18 cellular contexts compared by ENCODE assay signal in the genomic region with DNA sequence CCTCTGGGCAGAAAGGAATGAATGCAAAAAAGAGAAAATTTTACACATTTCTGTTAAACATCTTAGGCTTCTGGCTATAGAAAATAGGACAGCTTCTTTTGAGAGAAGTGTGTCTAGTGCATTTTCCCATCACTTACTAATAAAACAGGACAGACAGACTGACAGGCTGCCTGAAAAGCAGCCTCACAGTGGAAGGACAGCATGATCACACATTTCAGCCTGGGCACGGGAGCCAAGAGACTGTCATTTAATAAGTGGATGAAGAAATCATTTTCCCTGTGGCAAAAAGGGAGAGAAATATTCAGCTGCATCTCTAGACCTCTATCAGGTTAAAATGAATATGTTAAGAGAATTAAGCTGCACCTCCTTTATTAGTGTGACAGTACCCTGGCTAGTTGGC.
"Had no signal": no experiment of that assay in that cellular context is flagged by ENCODE, and none has a peak within 500 bp of the region (broad histone marks: within the 10 kb centered on the region; RNA-seq: fewer than 3 reads in every experiment).

No MANE protein-coding gene starts in this region.

- H3K27ac Mint-ChIP-seq: natural killer cell; stimulated activated effector memory CD8-positive, alpha-beta T cell treated with anti-CD3 and anti-CD28 coated beads, Interleukin-12 subunit alpha, Interleukin-12 subunit beta, amount 100 ng/mL, for 72 hours had no signal

- H3K36me3 ChIP-seq: esophagus muscularis mucosa, gastrocnemius medialis, neutrophil, suprapubic skin, thyroid gland, upper lobe of right lung, vagina had no signal

- H3K27me3 ChIP-seq: esophagus muscularis mucosa, gastrocnemius medialis, neutrophil, suprapubic skin, thyroid gland, upper lobe of right lung, vagina had no signal

- H3K4me1 Mint-ChIP-seq: natural killer cell; stimulated activated effector memory CD8-positive, alpha-beta T cell treated with anti-CD3 and anti-CD28 coated beads, Interleukin-12 subunit alpha, Interleukin-12 subunit beta, amount 100 ng/mL, for 72 hours had no signal

- H3K4me3 Mint-ChIP-seq: natural killer cell; stimulated activated effector memory CD8-positive, alpha-beta T cell treated with anti-CD3 and anti-CD28 coated beads, Interleukin-12 subunit alpha, Interleukin-12 subunit beta, amount 100 ng/mL, for 72 hours had no signal

- ATAC-seq: gastrocnemius medialis; left colon; mucosa of descending colon; natural killer cell; stimulated activated effector memory CD8-positive, alpha-beta T cell treated with anti-CD3 and anti-CD28 coated beads, Interleukin-12 subunit alpha, Interleukin-12 subunit beta, amount 100 ng/mL, for 72 hours; stimulated activated naive CD8-positive, alpha-beta T cell treated with anti-CD3 and anti-CD28 coated beads, Interleukin-15, Interleukin-2, amounts not matched to agents 100 U/mL and 50 U/mL, for 24 hours; upper lobe of right lung had no signal

- DNase-seq: effector memory CD4-positive, alpha-beta T cell; gastrocnemius medialis; hippocampal formation; left colon; mammary epithelial cell; mucosa of descending colon; natural killer cell; stimulated activated CD4-positive, alpha-beta T cell treated with anti-CD3 and anti-CD28 coated beads, Interleukin-4, amount 100 ng/mL, for 1 hour; stimulated activated CD8-positive, alpha-beta memory T cell treated with anti-CD3 and anti-CD28 coated beads, Interleukin-4, amount 100 ng/mL, for 48 hours; stimulated activated naive CD8-positive, alpha-beta T cell treated with anti-CD3 and anti-CD28 coated beads, Interleukin-15, Interleukin-2, amounts not matched to agents 100 U/mL and 50 U/mL, for 24 hours; thyroid gland; upper lobe of right lung had no signal

- H3K4me1 ChIP-seq: gastrocnemius medialis, suprapubic skin, thyroid gland, vagina had no signal

- H3K9me3 ChIP-seq: esophagus muscularis mucosa, gastrocnemius medialis, mucosa of descending colon, neutrophil, suprapubic skin, thyroid gland, upper lobe of right lung, vagina had no signal

- H3K4me3 ChIP-seq: esophagus muscularis mucosa, gastrocnemius medialis, mucosa of descending colon, suprapubic skin, thyroid gland, upper lobe of right lung, vagina had no signal

- H3K36me3 Mint-ChIP-seq: natural killer cell; stimulated activated effector memory CD8-positive, alpha-beta T cell treated with anti-CD3 and anti-CD28 coated beads, Interleukin-12 subunit alpha, Interleukin-12 subunit beta, amount 100 ng/mL, for 72 hours had no signal

- H3K27ac ChIP-seq: epithelial cell of prostate, esophagus muscularis mucosa, gastrocnemius medialis, neutrophil, suprapubic skin, thyroid gland, upper lobe of right lung, vagina had no signal
